ENCODE assay signal across 17 cellular contexts in genomic region chr4:116599859-116600258, GRCh38.
A peak's percentile ranks its signal among the peaks of the same experiment; 100 is the strongest.
DNase-seq lines count a peak whose midpoint lies in the region; ATAC-seq and TF ChIP-seq lines count a peak whose summit lies in the region.
"Had no signal": no experiment of that assay in that cellular context is flagged by ENCODE, and none has a peak within 500 bp of the region (broad histone marks: within the 10 kb centered on the region; RNA-seq: fewer than 3 reads in every experiment).

No MANE protein-coding gene starts in this region.

- no peak overlapping the region for H3K18ac ChIP-seq in neuronal stem cell (ENCODE audit: low read length)

- peak; percentile 46 for ATAC-seq in GM18867 (IDR thresholded peaks at IDR 0.05; ENCODE audit: unreplicated experiment)
- ATAC-seq in psoas muscle = no peak
- ATAC-seq in natural killer cell = no peak
- ATAC-seq: activated T-helper 17 cell treated with anti-CD3 and anti-CD28 coated beads, Interleukin-2, amount 50 U/mL, for 72 hours; gastroesophageal sphincter; natural killer cell treated with Interleukin-12 subunit alpha and Interleukin-12 subunit beta and Interleukin-15 and Interleukin-18, amount 100 ng/mL, for 72 hours had no signal

- peaks cover 11 to 12% of the 10 kb centered on the region in 2 donors for H3K9me3 Mint-ChIP-seq in natural killer cell
- H3K9me3 Mint-ChIP-seq: activated T-helper 17 cell treated with anti-CD3 and anti-CD28 coated beads, Interleukin-2, amount 50 U/mL, for 72 hours had no signal

- H2BK5ac ChIP-seq in neuronal stem cell (ENCODE audit: low read length) = no peak overlapping the region

- no peaks in the 10 kb centered on the region for H3K79me1 ChIP-seq in neuronal stem cell (ENCODE audit: low read depth, low read length)

- H3K36me3 ChIP-seq in OCI-LY3 (replicated peaks; ENCODE audit: low read depth, low read length) (no peaks in the 10 kb centered on the region), psoas muscle (ENCODE audit: insufficient read depth in 1 of 2, low read depth in 1 of 2) (no peaks in the 10 kb centered on the region), neuronal stem cell (replicated peaks in 1 of 2; ENCODE audit: control insufficient read depth in 2 of 2, insufficient read depth in 2 of 2, low read length in 2 of 2) (no peaks in the 10 kb centered on the region)
- H3K36me3 ChIP-seq: gastroesophageal sphincter had no signal

- H3K79me2 ChIP-seq in OCI-LY3 (ENCODE audit: low read length) = no peaks in the 10 kb centered on the region

- no peak overlapping the region for H3K27ac Mint-ChIP-seq in natural killer cell
- H3K27ac Mint-ChIP-seq: activated T-helper 17 cell treated with anti-CD3 and anti-CD28 coated beads, Interleukin-2, amount 50 U/mL, for 72 hours; natural killer cell treated with Interleukin-12 subunit alpha and Interleukin-12 subunit beta and Interleukin-15 and Interleukin-18, amount 100 ng/mL, for 72 hours had no signal

- H3K4me1 ChIP-seq in OCI-LY3 (ENCODE audit: low read length) (no peaks in the 10 kb centered on the region), psoas muscle (no peaks in the 10 kb centered on the region), neuronal stem cell (ENCODE audit: control insufficient read depth in 2 of 2, insufficient read depth in 1 of 2, low read depth in 1 of 2, low read length in 2 of 2) (no peaks in the 10 kb centered on the region)
- H3K4me1 ChIP-seq: gastroesophageal sphincter had no signal

- H2AFZ ChIP-seq in OCI-LY3 (ENCODE audit: low read depth, low read length) = no peak overlapping the region
- no peak overlapping the region for H2AFZ ChIP-seq in neuronal stem cell (ENCODE audit: low read length)

- no peak overlapping the region for H4K91ac ChIP-seq in neuronal stem cell (ENCODE audit: low read depth, low read length, poor library complexity)

- no peak overlapping the region for H3K23ac ChIP-seq in neuronal stem cell (ENCODE audit: low read depth, low read length, poor library complexity)

- DNase-seq in activated CD4-positive, alpha-beta T cell treated with anti-CD3 and anti-CD28 coated beads, Interleukin-2, amount 50 U/mL, for 48 hours = peak; percentile 7 to 9
- DNase-seq in activated CD4-positive, alpha-beta T cell treated with anti-CD3 and anti-CD28 coated beads, Interleukin-2, amount 50 U/mL, for 1 hour = no peak
- DNase-seq in psoas muscle = peak; percentile 11 to 37
- DNase-seq in natural killer cell = no peak
- no peak for DNase-seq in neuronal stem cell (ENCODE audit: low spot score)
- no peak for DNase-seq in SIG-M5 treated with dmso at 0.1 percent for 504 hours (lab: John Stamatoyannopoulos, UW; ENCODE audit: unreplicated experiment)
- DNase-seq: ACHN; Calu3; effector memory CD4-positive, alpha-beta T cell; NCI-H1092 treated with DMSO at 0.1 percent for 48 hours; NCI-H526 treated with DMSO at 0.1 percent for 48 hours had no signal

- H4K20me1 ChIP-seq in OCI-LY3 (ENCODE audit: insufficient read depth, low read length) = no peaks in the 10 kb centered on the region

- TF ChIP-seq CTCF in OCI-LY3 (IDR thresholded peaks at IDR 0.05; ENCODE audit: low read depth, low read length) (peak; percentile 13; the same call in 1 of the 2 replicates), psoas muscle (IDR thresholded peaks at IDR 0.05) (no peak), natural killer cell (IDR thresholded peaks at IDR 0.05) (no peak)

- 84 to 87% (median 85%) methylated on average over 6 to 11 of the region's 11 CpGs for WGBS in psoas muscle, 3 donors
- WGBS in neuronal stem cell (ENCODE audit: extremely low coverage in 2 of 2, insufficient read length in 2 of 2, insufficient replicate concordance in 1 of 2), 2 donors = no CpG with 5 or more reads among the region's 11 CpGs

- no peak overlapping the region for H2BK15ac ChIP-seq in neuronal stem cell (ENCODE audit: low read length)

- no peak overlapping the region for H3K4me3 ChIP-seq in OCI-LY3 (ENCODE audit: low read length)
- H3K4me3 ChIP-seq in psoas muscle = no peak overlapping the region
- H3K4me3 ChIP-seq in neuronal stem cell (ENCODE audit: low read length in 2 of 2) = no peak overlapping the region
- H3K4me3 ChIP-seq: gastroesophageal sphincter, SK-N-MC had no signal

- H3K4me2 ChIP-seq in OCI-LY3 (ENCODE audit: low read length) (no peak overlapping the region), neuronal stem cell (ENCODE audit: insufficient read depth, low read length, poor library complexity, severe bottlenecking) (no peak overlapping the region)

- no peak overlapping the region for H2BK12ac ChIP-seq in neuronal stem cell (ENCODE audit: low read length)

- H3K14ac ChIP-seq in neuronal stem cell (ENCODE audit: low read length) = no peak overlapping the region

- H3K4ac ChIP-seq in neuronal stem cell (ENCODE audit: low read length) = no peak overlapping the region

- H3K27ac ChIP-seq in OCI-LY3 (ENCODE audit: low read length) (no peak overlapping the region), psoas muscle (no peak overlapping the region), neuronal stem cell (replicated peaks; ENCODE audit: low read length) (no peak overlapping the region)
- H3K27ac ChIP-seq: gastroesophageal sphincter, SK-N-MC had no signal

- H3K9ac ChIP-seq in OCI-LY3 (ENCODE audit: low read length) = no peak overlapping the region
- H3K9ac ChIP-seq in neuronal stem cell (ENCODE audit: low read depth, low read length, poor library complexity) = no peak overlapping the region

- no peak overlapping the region for H2AK5ac ChIP-seq in neuronal stem cell (ENCODE audit: low read depth, low read length)

- H4K8ac ChIP-seq in neuronal stem cell (ENCODE audit: low read depth, low read length) = no peak overlapping the region

- H3K27me3 ChIP-seq in OCI-LY3 (ENCODE audit: low read depth, low read length) (no peaks in the 10 kb centered on the region), psoas muscle (ENCODE audit: insufficient read depth in 3 of 3, low read length in 2 of 3) (no peaks in the 10 kb centered on the region), neuronal stem cell (ENCODE audit: control insufficient read depth in 3 of 3, insufficient read depth in 3 of 3, low read depth in 1 of 3, low read length in 3 of 3) (no peaks in the 10 kb centered on the region)
- H3K27me3 ChIP-seq: gastroesophageal sphincter had no signal

- H3K4me3 Mint-ChIP-seq in natural killer cell = no peak overlapping the region
- H3K4me3 Mint-ChIP-seq: activated T-helper 17 cell treated with anti-CD3 and anti-CD28 coated beads, Interleukin-2, amount 50 U/mL, for 72 hours; natural killer cell treated with Interleukin-12 subunit alpha and Interleukin-12 subunit beta and Interleukin-15 and Interleukin-18, amount 100 ng/mL, for 72 hours had no signal

- no peaks in the 10 kb centered on the region for H3K27me3 Mint-ChIP-seq in natural killer cell (ENCODE audit: low read depth in 2 of 2)
- H3K27me3 Mint-ChIP-seq: activated T-helper 17 cell treated with anti-CD3 and anti-CD28 coated beads, Interleukin-2, amount 50 U/mL, for 72 hours; natural killer cell treated with Interleukin-12 subunit alpha and Interleukin-12 subunit beta and Interleukin-15 and Interleukin-18, amount 100 ng/mL, for 72 hours had no signal

- H3K9me3 ChIP-seq in OCI-LY3 (ENCODE audit: insufficient read depth, low read length) (no peaks in the 10 kb centered on the region), psoas muscle (no peaks in the 10 kb centered on the region), neuronal stem cell (replicated peaks in 1 of 2; ENCODE audit: control insufficient read depth in 2 of 2, insufficient read depth in 1 of 2, low read depth in 1 of 2, low read length in 2 of 2) (peaks cover 0 to 2% of the 10 kb centered on the region in 2 donors)
- H3K9me3 ChIP-seq: gastroesophageal sphincter had no signal

- intact Hi-C loops in psoas muscle (cut with DNase I) = no loop called here
- intact Hi-C loops in natural killer cell (cut with micrococcal nuclease) = no loop called here

- no peaks in the 10 kb centered on the region for H3K4me1 Mint-ChIP-seq in natural killer cell
- H3K4me1 Mint-ChIP-seq: activated T-helper 17 cell treated with anti-CD3 and anti-CD28 coated beads, Interleukin-2, amount 50 U/mL, for 72 hours had no signal

- no peak overlapping the region for H2BK120ac ChIP-seq in neuronal stem cell (ENCODE audit: low read depth, low read length)

- H3K36me3 Mint-ChIP-seq in natural killer cell = no peaks in the 10 kb centered on the region

Comparison
In these comparisons a context has a peak if more than half of its experiments do, and no peak if none do; other contexts are left out.
1. DNase-seq: peak in activated CD4-positive, alpha-beta T cell treated with anti-CD3 and anti-CD28 coated beads, Interleukin-2, amount 50 U/mL, for 48 hours (2 of 2) and psoas muscle (2 of 2); none in activated CD4-positive, alpha-beta T cell treated with anti-CD3 and anti-CD28 coated beads, Interleukin-2, amount 50 U/mL, for 1 hour (single experiment), natural killer cell (single experiment), neuronal stem cell (single experiment) and SIG-M5 treated with dmso at 0.1 percent for 504 hours (single experiment).